1 cellular context compared by ENCODE assay signal in genomic region chr2:169734172-169734847, GRCh38.
A peak's percentile ranks its signal among the peaks of the same experiment; 100 is the strongest.
TF ChIP-seq lines count a peak whose summit lies in the region.

No MANE protein-coding gene starts in this region.

TF ChIP-seq in GM12878, 131 proteins besides CTCF, POLR2A, EP300 and RAD21:
- TF ChIP-seq PRDM15 (CRISPR knock-in tag; IDR thresholded peaks at IDR 0.05), result no peak
- TF ChIP-seq NKRF (conservative IDR thresholded peaks at IDR 0.05), result 0 out of 2 replicates have a peak, but pooled peaks have one; percentile 14
- TF ChIP-seq, protein P1, sequence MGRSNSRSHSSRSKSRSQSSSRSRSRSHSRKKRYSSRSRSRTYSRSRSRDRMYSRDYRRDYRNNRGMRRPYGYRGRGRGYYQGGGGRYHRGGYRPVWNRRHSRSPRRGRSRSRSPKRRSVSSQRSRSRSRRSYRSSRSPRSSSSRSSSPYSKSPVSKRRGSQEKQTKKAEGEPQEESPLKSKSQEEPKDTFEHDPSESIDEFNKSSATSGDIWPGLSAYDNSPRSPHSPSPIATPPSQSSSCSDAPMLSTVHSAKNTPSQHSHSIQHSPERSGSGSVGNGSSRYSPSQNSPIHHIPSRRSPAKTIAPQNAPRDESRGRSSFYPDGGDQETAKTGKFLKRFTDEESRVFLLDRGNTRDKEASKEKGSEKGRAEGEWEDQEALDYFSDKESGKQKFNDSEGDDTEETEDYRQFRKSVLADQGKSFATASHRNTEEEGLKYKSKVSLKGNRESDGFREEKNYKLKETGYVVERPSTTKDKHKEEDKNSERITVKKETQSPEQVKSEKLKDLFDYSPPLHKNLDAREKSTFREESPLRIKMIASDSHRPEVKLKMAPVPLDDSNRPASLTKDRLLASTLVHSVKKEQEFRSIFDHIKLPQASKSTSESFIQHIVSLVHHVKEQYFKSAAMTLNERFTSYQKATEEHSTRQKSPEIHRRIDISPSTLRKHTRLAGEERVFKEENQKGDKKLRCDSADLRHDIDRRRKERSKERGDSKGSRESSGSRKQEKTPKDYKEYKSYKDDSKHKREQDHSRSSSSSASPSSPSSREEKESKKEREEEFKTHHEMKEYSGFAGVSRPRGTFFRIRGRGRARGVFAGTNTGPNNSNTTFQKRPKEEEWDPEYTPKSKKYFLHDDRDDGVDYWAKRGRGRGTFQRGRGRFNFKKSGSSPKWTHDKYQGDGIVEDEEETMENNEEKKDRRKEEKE (IDR thresholded peaks at IDR 0.05), result peak; percentile 41; the same call in 1 of the 2 replicates
- no peak for TF ChIP-seq BRCA1 (IDR thresholded peaks at IDR 0.05; ENCODE audit: low read depth, low read length)
- TF ChIP-seq SIN3A (IDR thresholded peaks at IDR 0.05; ENCODE audit: low read depth, low read length), result no peak
- 0 out of 2 replicates have a peak, but pooled peaks have one; percentile 11 for TF ChIP-seq NR2F1 (conservative IDR thresholded peaks at IDR 0.05)
- TF ChIP-seq ESRRA (IDR thresholded peaks at IDR 0.05; ENCODE audit: low read length), result no peak
- no peak for TF ChIP-seq POLR2AphosphoS5 (IDR thresholded peaks at IDR 0.05; ENCODE audit: low read length)
- TF ChIP-seq ZNF687 (IDR thresholded peaks at IDR 0.05), result 0 out of 2 replicates have a peak, but pooled peaks have one; percentile 7
- TF ChIP-seq BHLHE40 (IDR thresholded peaks at IDR 0.05; ENCODE audit: borderline replicate concordance in 1 of 2, low read depth in 2 of 2, low read length in 1 of 2), result peak in 1 of 2 experiments; percentile 41; a peak in 2 of 4 replicates
- TF ChIP-seq IKZF1 (conservative IDR thresholded peaks at IDR 0.05), result peak; percentile 11; the same call in 1 of the 2 replicates
- TF ChIP-seq EGR1 (IDR thresholded peaks at IDR 0.05; ENCODE audit: borderline replicate concordance in 1 of 2, low read depth in 2 of 2, low read length in 2 of 2), result peak in 1 of 2 experiments; percentile 52; a peak in 1 of 3 replicates
- TF ChIP-seq MXI1 (IDR thresholded peaks at IDR 0.05; ENCODE audit: low read depth, low read length), result 0 out of 2 replicates have a peak, but pooled peaks have one; percentile 7
- peak; percentile 59; the same call in 1 of the 2 replicates for TF ChIP-seq YY1 (IDR thresholded peaks at IDR 0.05; ENCODE audit: low read depth, low read length)
